Comparison of ENCODE assay signal across 16 cellular contexts in genomic region chr7:44448922-44449321, GRCh38. TPM values are rescaled to one million over a fixed set of nuclear protein-coding genes. Genes with fewer than 3 reads are reported as not detected.
DNase-seq lines count a peak whose midpoint lies in the region; ATAC-seq and TF ChIP-seq lines count a peak whose summit lies in the region.
"Had no signal": no experiment of that assay in that cellular context is flagged by ENCODE, and none has a peak within 500 bp of the region (broad histone marks: within the 10 kb centered on the region; RNA-seq: fewer than 3 reads in every experiment).

No MANE protein-coding gene starts in this region.

- peaks cover 17% of the 10 kb centered on the region for H3K4me1 Mint-ChIP-seq in activated naive CD4-positive, alpha-beta T cell treated with anti-CD3 and anti-CD28 coated beads, Interleukin-2, amount 10 ng/mL, durations not matched to agents 7 days and 5 days
- H3K4me1 Mint-ChIP-seq in stimulated activated effector memory CD8-positive, alpha-beta T cell treated with anti-CD3 and anti-CD28 coated beads, Interleukin-12 subunit alpha, Interleukin-12 subunit beta, amount 100 ng/mL, for 72 hours: peaks cover 42% of the 10 kb centered on the region

- H3K4me3 ChIP-seq in OCI-LY7 (ENCODE audit: low read depth, low read length, poor library complexity, severe bottlenecking): no peak overlapping the region
- no peak overlapping the region for H3K4me3 ChIP-seq in dorsolateral prefrontal cortex
- H3K4me3 ChIP-seq: sigmoid colon had no signal

- DNase-seq in activated naive CD4-positive, alpha-beta T cell treated with anti-CD3 and anti-CD28 coated beads, Interleukin-2, amount 10 ng/mL, durations not matched to agents 7 days and 5 days: no peak
- no peak for DNase-seq in activated naive CD4-positive, alpha-beta T cell treated with anti-CD3 and anti-CD28 coated beads, Interleukin-2, amount 50 U/mL, for 16 hours
- DNase-seq in OCI-LY7 (ENCODE audit: low spot score): no peak
- no peak for DNase-seq in dorsolateral prefrontal cortex
- DNase-seq in stimulated activated effector memory CD8-positive, alpha-beta T cell treated with anti-CD3 and anti-CD28 coated beads, Interleukin-12 subunit alpha, Interleukin-12 subunit beta, amount 100 ng/mL, for 72 hours (ENCODE audit: low spot score in 2 of 2): no peak
- no peak for DNase-seq in HuH-7 (ENCODE audit: low spot score)
- DNase-seq: amniotic stem cell; Caco-2; hypothalamus; NCI-H2029 treated with DMSO at 0.1 percent for 48 hours; NCI-H524; SHP77 treated with DMSO at 0.1 percent for 48 hours; sigmoid colon; stimulated activated CD4-positive, alpha-beta T cell treated with anti-CD3 and anti-CD28 coated beads, Interleukin-1b, Interleukin-23, amount 100 ng/mL, for 48 hours had no signal

- H3K9me3 Mint-ChIP-seq in activated naive CD4-positive, alpha-beta T cell treated with anti-CD3 and anti-CD28 coated beads, Interleukin-2, amount 10 ng/mL, durations not matched to agents 7 days and 5 days: peaks cover 18% of the 10 kb centered on the region
- no peaks in the 10 kb centered on the region for H3K9me3 Mint-ChIP-seq in stimulated activated effector memory CD8-positive, alpha-beta T cell treated with anti-CD3 and anti-CD28 coated beads, Interleukin-12 subunit alpha, Interleukin-12 subunit beta, amount 100 ng/mL, for 72 hours

- H4K20me1 ChIP-seq in OCI-LY7 (ENCODE audit: insufficient read depth, low read length): no peaks in the 10 kb centered on the region

- H3K9me2 ChIP-seq in OCI-LY7 (ENCODE audit: insufficient read depth, low read length): no peaks in the 10 kb centered on the region

- H3K27me3 Mint-ChIP-seq in activated naive CD4-positive, alpha-beta T cell treated with anti-CD3 and anti-CD28 coated beads, Interleukin-2, amount 10 ng/mL, durations not matched to agents 7 days and 5 days: no peaks in the 10 kb centered on the region

- CTCF ChIA-PET in activated naive CD4-positive, alpha-beta T cell treated with anti-CD3 and anti-CD28 coated beads, Interleukin-2, amount 10 ng/mL, durations not matched to agents 7 days and 5 days (lab: Charles Lee): interaction anchor here (1.1 kb wide), 1 partner anchor 208 kb away, joined by 3 read pairs; no protein-coding TSS in a partner anchor
- CTCF ChIA-PET in OCI-LY7 (lab: Charles Lee; ENCODE audit: unreplicated experiment): no interaction called here

- H3K27ac Mint-ChIP-seq in activated naive CD4-positive, alpha-beta T cell treated with anti-CD3 and anti-CD28 coated beads, Interleukin-2, amount 10 ng/mL, durations not matched to agents 7 days and 5 days: peak overlapping the region; percentile 3
- H3K27ac Mint-ChIP-seq in stimulated activated effector memory CD8-positive, alpha-beta T cell treated with anti-CD3 and anti-CD28 coated beads, Interleukin-12 subunit alpha, Interleukin-12 subunit beta, amount 100 ng/mL, for 72 hours: peak overlapping the region; percentile 57

- H3K27ac ChIP-seq in OCI-LY7 (ENCODE audit: low read depth, low read length, poor library complexity, severe bottlenecking): peak overlapping the region; percentile 23
- peak overlapping the region in 39 of 59 donors; percentile 1 to 95 (median 83) for H3K27ac ChIP-seq in dorsolateral prefrontal cortex
- H3K27ac ChIP-seq: sigmoid colon had no signal

- H3K4me1 ChIP-seq in OCI-LY7 (ENCODE audit: insufficient read depth, low read length, poor library complexity, severe bottlenecking): peaks cover 24% of the 10 kb centered on the region
- H3K4me1 ChIP-seq: Caco-2 had no signal

- intact Hi-C loops in OCI-LY7 (cut with micrococcal nuclease; ENCODE audit: unreplicated experiment) (no loop called here), dorsolateral prefrontal cortex (cut with DNase I) (no loop called here)

- H3K4me2 ChIP-seq in OCI-LY7 (ENCODE audit: low read length): peak overlapping the region; percentile 41

- no peaks in the 10 kb centered on the region for H3K27me3 ChIP-seq in dorsolateral prefrontal cortex
- H3K27me3 ChIP-seq: sigmoid colon had no signal

- no peak for TF ChIP-seq CTCF in OCI-LY7 (conservative IDR thresholded peaks at IDR 0.05; ENCODE audit: low read length)
- TF ChIP-seq CTCF in dorsolateral prefrontal cortex (IDR thresholded peaks at IDR 0.05 in 54 of 56, conservative IDR thresholded peaks at IDR 0.05 in 2 of 56; ENCODE audit: low read depth in 1 of 56, partially characterized antibody in 56 of 56): no peak

- no peak overlapping the region for H2AFZ ChIP-seq in OCI-LY7 (ENCODE audit: low read length)

- POLR2A ChIA-PET in OCI-LY7 (lab: Charles Lee): interaction anchor here (0.8 to 1.0 kb wide), 3 partner anchors 10 to 14 kb away, joined by 3 to 4 read pairs (median 3); no protein-coding TSS in a partner anchor

- peaks cover 29% of the 10 kb centered on the region; the same call in 1 of the 2 replicates for H3K79me2 ChIP-seq in OCI-LY7 (ENCODE audit: insufficient read depth, low read depth, low read length)

- H3K36me3 Mint-ChIP-seq in activated naive CD4-positive, alpha-beta T cell treated with anti-CD3 and anti-CD28 coated beads, Interleukin-2, amount 10 ng/mL, durations not matched to agents 7 days and 5 days: peaks cover 59% of the 10 kb centered on the region
- H3K36me3 Mint-ChIP-seq in stimulated activated effector memory CD8-positive, alpha-beta T cell treated with anti-CD3 and anti-CD28 coated beads, Interleukin-12 subunit alpha, Interleukin-12 subunit beta, amount 100 ng/mL, for 72 hours: peaks cover 52% of the 10 kb centered on the region

- no peak overlapping the region for H3K4me3 Mint-ChIP-seq in activated naive CD4-positive, alpha-beta T cell treated with anti-CD3 and anti-CD28 coated beads, Interleukin-2, amount 10 ng/mL, durations not matched to agents 7 days and 5 days
- no peak overlapping the region for H3K4me3 Mint-ChIP-seq in stimulated activated effector memory CD8-positive, alpha-beta T cell treated with anti-CD3 and anti-CD28 coated beads, Interleukin-12 subunit alpha, Interleukin-12 subunit beta, amount 100 ng/mL, for 72 hours

- ATAC-seq in stimulated activated effector memory CD8-positive, alpha-beta T cell treated with anti-CD3 and anti-CD28 coated beads, Interleukin-12 subunit alpha, Interleukin-12 subunit beta, amount 100 ng/mL, for 72 hours: no peak
- ATAC-seq in HG03469 (IDR thresholded peaks at IDR 0.05; ENCODE audit: unreplicated experiment) (no peak), GM18907 (IDR thresholded peaks at IDR 0.05; ENCODE audit: unreplicated experiment) (no peak)

- H3K9me3 ChIP-seq in OCI-LY7 (ENCODE audit: low read length): peaks cover 23% of the 10 kb centered on the region
- H3K9me3 ChIP-seq: Caco-2, sigmoid colon had no signal

- H3K36me3 ChIP-seq in OCI-LY7 (ENCODE audit: insufficient read depth, low read length): peaks cover 93% of the 10 kb centered on the region

- no TSS peak for BruUV-seq in OCI-LY7 (replicated peaks; lab: Mats Ljungman, UMichigan)

RNA-seq across cellular contexts. Expression of gene NUDCD3, which starts 41.5 kb away (rescaled TPM):
- total RNA-seq in OCI-LY7 (2014; rRNA removed; shearing (Covaris generic)): 57.0 and 67.4 TPM in 2 replicates
- total RNA-seq in OCI-LY7 (2022) (93.8 and 108 TPM in 2 replicates), dorsolateral prefrontal cortex (100 to 1,000 TPM; 157 to 398 (median 298) TPM)
